8 cellular contexts compared by ENCODE assay signal in genomic region chr7:65979583-65980477, GRCh38. TPM values are rescaled to one million over a fixed set of nuclear protein-coding genes. Genes with fewer than 3 reads are reported as not detected.
DNase-seq lines count a peak whose midpoint lies in the region; TF ChIP-seq lines count a peak whose summit lies in the region.

No MANE protein-coding gene starts in this region.

- H3K9me3 ChIP-seq in CD8-positive, alpha-beta memory T cell (ENCODE audit: low read length): no peaks in the 10 kb centered on the region
- no peaks in the 10 kb centered on the region for H3K9me3 ChIP-seq in neutrophil

- CTCF ChIA-PET in CD8-positive, alpha-beta memory T cell (lab: Charles Lee): no interaction called here

- peaks cover 0 to 25% (median 4%) of the 10 kb centered on the region in 3 donors for H3K36me3 Mint-ChIP-seq in CD8-positive, alpha-beta memory T cell

- H3K27me3 ChIP-seq in CD8-positive, alpha-beta memory T cell (ENCODE audit: insufficient read depth, low read length, poor library complexity, severe bottlenecking): no peaks in the 10 kb centered on the region
- H3K27me3 ChIP-seq in neutrophil: no peaks in the 10 kb centered on the region

- H3K27ac ChIP-seq in CD8-positive, alpha-beta memory T cell (ENCODE audit: low read depth, low read length): peak overlapping the region; percentile 67
- H3K27ac ChIP-seq in coronary artery: peak overlapping the region in 1 of 2 donors; percentile 63
- H3K27ac ChIP-seq in neutrophil: peak overlapping the region; percentile 86

- no peaks in the 10 kb centered on the region for H3K36me3 ChIP-seq in CD8-positive, alpha-beta memory T cell (ENCODE audit: insufficient read depth, low read length)
- H3K36me3 ChIP-seq in neutrophil: peaks cover 32% of the 10 kb centered on the region

- no peaks in the 10 kb centered on the region for H3K27me3 Mint-ChIP-seq in CD8-positive, alpha-beta memory T cell

- POLR2A ChIA-PET in CD8-positive, alpha-beta memory T cell (lab: Charles Lee): no interaction called here

- H3K4me1 Mint-ChIP-seq in CD8-positive, alpha-beta memory T cell: peaks cover 14 to 24% (median 15%) of the 10 kb centered on the region in 3 donors

- H3K4me3 ChIP-seq in CD8-positive, alpha-beta memory T cell (ENCODE audit: low read length): no peak overlapping the region
- peak overlapping the region; percentile 83 for H3K4me3 ChIP-seq in NB4 (ENCODE audit: low read depth, low read length)
- peak overlapping the region; percentile 96 for H3K4me3 ChIP-seq in coronary artery
- peak overlapping the region in 1 of 2 experiments; percentile 99 for H3K4me3 ChIP-seq in neutrophil (ENCODE audit: low read depth in 1 of 2, low read length in 1 of 2)

- peak overlapping the region; percentile 46 to 96 (median 88) for H3K27ac Mint-ChIP-seq in CD8-positive, alpha-beta memory T cell

- H3K9me3 Mint-ChIP-seq in CD8-positive, alpha-beta memory T cell: no peaks in the 10 kb centered on the region

- H3K4me3 Mint-ChIP-seq in CD8-positive, alpha-beta memory T cell: peak overlapping the region; percentile 3 to 98 (median 85)

- DNase-seq in CD8-positive, alpha-beta memory T cell: no peak
- DNase-seq in NB4 (ENCODE audit: low read depth) (no peak), coronary artery (ENCODE audit: low spot score) (no peak), superior temporal gyrus (ENCODE audit: extremely low spot score) (no peak), cerebellar nuclear complex (lab: John Stamatoyannopoulos, UW) (no peak), NCI-H345 (lab: John Stamatoyannopoulos, UW) (no peak)
- DNase-seq in activated effector memory CD4-positive, alpha-beta T cell treated with anti-CD3 and anti-CD28 coated beads, Interleukin-2, amount 50 U/mL, for 16 hours: no peak

- no peak for TF ChIP-seq POLR2A in NB4 (IDR thresholded peaks at IDR 0.05; ENCODE audit: extremely low read depth, insufficient read length)

- no peak for TF ChIP-seq CTCF in NB4 (IDR thresholded peaks at IDR 0.05; ENCODE audit: low read depth, low read length)
- no peak for TF ChIP-seq CTCF in coronary artery (IDR thresholded peaks at IDR 0.05)
- TF ChIP-seq CTCF in neutrophil (IDR thresholded peaks at IDR 0.05): no peak

- peaks cover 18% of the 10 kb centered on the region for H3K4me1 ChIP-seq in CD8-positive, alpha-beta memory T cell (ENCODE audit: insufficient read depth, low read length)
- peaks cover 22 to 26% of the 10 kb centered on the region in 2 experiments for H3K4me1 ChIP-seq in neutrophil (ENCODE audit: control insufficient read depth in 1 of 2, insufficient read depth in 1 of 2, low read depth in 1 of 2, low read length in 1 of 2)

RNA-seq across cellular contexts. Expression of gene GUSB, which starts 2.2 kb away (rescaled TPM):
- total RNA-seq in CD8-positive, alpha-beta memory T cell: 10 to 100 TPM; 48.1 to 51.9 TPM
- 53.9 TPM for polyA plus RNA-seq in CD8-positive, alpha-beta memory T cell
